22 cellular contexts compared by ENCODE assay signal in the genomic region with DNA sequence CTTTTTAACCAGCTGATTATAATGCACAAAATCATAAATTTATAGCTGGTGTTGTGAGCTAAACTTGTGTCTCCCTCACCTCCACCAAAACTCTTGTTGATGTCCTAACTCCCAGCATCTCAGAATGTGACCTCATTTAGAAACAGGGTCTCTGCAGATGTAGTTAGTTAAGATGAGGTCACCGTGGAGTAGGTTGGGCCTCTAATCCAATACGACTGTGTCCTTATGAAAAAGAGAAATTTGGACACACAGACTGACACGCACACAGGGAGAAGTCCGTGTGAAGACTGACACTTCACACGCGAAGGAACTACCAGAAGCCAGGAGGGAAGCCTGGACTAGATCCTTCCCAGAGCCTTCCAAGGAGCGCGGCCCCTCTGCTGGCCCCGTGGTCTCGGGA.
"Had no signal": no experiment of that assay in that cellular context is flagged by ENCODE, and none has a peak within 500 bp of the region (broad histone marks: within the 10 kb centered on the region; RNA-seq: fewer than 3 reads in every experiment).

No MANE protein-coding gene starts in this region.

- H3K27me3 ChIP-seq: brain microvascular endothelial cell, spleen, transverse colon, vagina had no signal

- H3K27me3 Mint-ChIP-seq: activated naive CD4-positive, alpha-beta T cell treated with anti-CD3 and anti-CD28 coated beads, Interleukin-2, amount 10 ng/mL, durations not matched to agents 7 days and 5 days; activated naive CD8-positive, alpha-beta T cell treated with anti-CD3 and anti-CD28 coated beads, Interleukin-2, amount 50 U/mL, for 24 hours; central memory CD8-positive, alpha-beta T cell; T-helper 17 cell had no signal

- H3K4me3 Mint-ChIP-seq: activated naive CD4-positive, alpha-beta T cell treated with anti-CD3 and anti-CD28 coated beads, Interleukin-2, amount 10 ng/mL, durations not matched to agents 7 days and 5 days; activated naive CD8-positive, alpha-beta T cell treated with anti-CD3 and anti-CD28 coated beads, Interleukin-2, amount 50 U/mL, for 24 hours; central memory CD8-positive, alpha-beta T cell; neural crest cell; T-helper 17 cell had no signal

- H3K36me3 ChIP-seq: transverse colon, vagina had no signal

- H3K4me1 Mint-ChIP-seq: neural crest cell had no signal

- H3K9me3 Mint-ChIP-seq: activated naive CD4-positive, alpha-beta T cell treated with anti-CD3 and anti-CD28 coated beads, Interleukin-2, amount 10 ng/mL, durations not matched to agents 7 days and 5 days; activated naive CD8-positive, alpha-beta T cell treated with anti-CD3 and anti-CD28 coated beads, Interleukin-2, amount 50 U/mL, for 24 hours; central memory CD8-positive, alpha-beta T cell; neural crest cell had no signal

- H3K4me3 ChIP-seq: lung, spleen, transverse colon, vagina had no signal

- DNase-seq: activated CD4-positive, alpha-beta T cell treated with anti-CD3 and anti-CD28 coated beads for 1 hour; activated CD8-positive, alpha-beta memory T cell treated with anti-CD3 and anti-CD28 coated beads for 24 hours; activated CD8-positive, alpha-beta memory T cell treated with anti-CD3 and anti-CD28 coated beads, Interleukin-2, amount 50 U/mL, for 48 hours; activated effector memory CD4-positive, alpha-beta T cell treated with Interleukin-2 at 50 U/mL for 16 hours; activated naive CD4-positive, alpha-beta T cell treated with anti-CD3 and anti-CD28 coated beads, Interleukin-2, amount 10 ng/mL, durations not matched to agents 7 days and 5 days; activated naive CD8-positive, alpha-beta T cell treated with anti-CD3 and anti-CD28 coated beads, Interleukin-2, amount 50 U/mL, for 24 hours; activated T-cell treated with anti-CD3 and anti-CD28 coated beads, Interleukin-2, amount 50 U/mL, for 48 hours; aorta; brain microvascular endothelial cell; cortex of kidney; erythroblast; hypothalamus; midbrain; spleen; stimulated activated naive CD4-positive, alpha-beta T cell; T-helper 17 cell; transverse colon had no signal

- H3K4me1 ChIP-seq: transverse colon, vagina had no signal

- H3K9me3 ChIP-seq: spleen, transverse colon, vagina had no signal

- H3K27ac Mint-ChIP-seq: activated naive CD4-positive, alpha-beta T cell treated with anti-CD3 and anti-CD28 coated beads, Interleukin-2, amount 10 ng/mL, durations not matched to agents 7 days and 5 days; activated naive CD8-positive, alpha-beta T cell treated with anti-CD3 and anti-CD28 coated beads, Interleukin-2, amount 50 U/mL, for 24 hours; T-helper 17 cell had no signal

- H3K27ac ChIP-seq: brain microvascular endothelial cell, vagina, VCaP had no signal

- ATAC-seq: activated naive CD8-positive, alpha-beta T cell treated with anti-CD3 and anti-CD28 coated beads, Interleukin-2, amount 50 U/mL, for 24 hours; T-helper 17 cell had no signal
